Comparison of ENCODE assay signal across 21 cellular contexts in the genomic region with DNA sequence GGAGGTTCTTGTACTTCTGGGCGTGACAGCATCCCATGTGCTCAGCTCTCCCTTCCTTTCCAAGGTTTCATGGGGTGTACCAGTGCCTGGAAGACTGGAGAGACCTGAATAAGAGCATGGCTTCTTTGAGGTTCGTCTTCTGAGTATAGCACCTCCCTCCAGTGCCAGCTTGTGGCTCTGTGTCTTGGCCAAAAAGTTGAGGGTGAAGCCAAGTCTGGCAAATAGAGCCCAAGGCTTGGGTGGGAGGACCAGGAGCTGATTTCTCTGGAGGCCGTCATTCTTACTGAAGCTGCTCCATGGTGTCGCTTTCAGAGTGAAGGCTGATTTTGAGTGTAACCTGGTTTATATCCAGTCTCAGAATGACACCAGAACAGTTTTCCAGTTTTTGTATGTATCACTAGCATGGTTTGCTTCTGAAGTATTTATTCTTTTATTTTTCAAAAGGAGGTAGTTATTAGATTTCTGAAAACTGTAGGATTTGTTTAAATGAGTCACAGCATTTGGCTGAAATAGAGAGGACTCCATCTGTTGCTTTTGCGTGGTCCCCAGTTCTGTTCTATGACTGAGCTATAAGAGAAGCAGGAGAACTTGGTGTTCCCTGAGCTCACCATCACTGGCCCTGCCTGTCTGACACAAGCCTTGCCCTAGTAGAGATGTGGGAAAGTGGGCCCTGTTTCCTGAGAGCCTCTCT. TPM values are rescaled to one million over a fixed set of nuclear protein-coding genes. Genes with fewer than 3 reads are reported as not detected.
A peak's percentile ranks its signal among the peaks of the same experiment; 100 is the strongest.
DNase-seq lines count a peak whose midpoint lies in the region; ATAC-seq and TF ChIP-seq lines count a peak whose summit lies in the region.
"Had no signal": no experiment of that assay in that cellular context is flagged by ENCODE, and none has a peak within 500 bp of the region (broad histone marks: within the 10 kb centered on the region; RNA-seq: fewer than 3 reads in every experiment).

No MANE protein-coding gene starts in this region.

- no peak overlapping the region for H3K18ac ChIP-seq in IMR-90 (ENCODE audit: low read depth, low read length)

- H3K4me2 ChIP-seq in IMR-90 (ENCODE audit: low read depth, low read length), result no peak overlapping the region
- H3K4me2 ChIP-seq: KMS-11, SK-N-SH had no signal

- H3K4me3 ChIP-seq in IMR-90 (ENCODE audit: insufficient read depth, low read depth, low read length) (no peak overlapping the region), HAP-1 (no peak overlapping the region), right cardiac atrium (ENCODE audit: low read length) (no peak overlapping the region)
- H3K4me3 ChIP-seq: GM12878, Peyer's patch had no signal

- dilution Hi-C loops in IMR-90 (cut with HindIII; ENCODE audit: low sequenced_read_pairs, unreplicated experiment), result no loop called here

- no peak overlapping the region for H2BK20ac ChIP-seq in IMR-90 (ENCODE audit: low read depth, low read length)

- H2BK15ac ChIP-seq in IMR-90 (ENCODE audit: low read depth, low read length), result no peak overlapping the region

- BruUV-seq in IMR-90 (replicated peaks; lab: Mats Ljungman, UMichigan), result no TSS peak

- H3K79me1 ChIP-seq in IMR-90 (ENCODE audit: low read depth in 1 of 2, low read length in 2 of 2), result no peaks in the 10 kb centered on the region

- H2BK5ac ChIP-seq in IMR-90 (ENCODE audit: low read depth, low read length, poor library complexity, severe bottlenecking), result no peak overlapping the region

- TF ChIP-seq RAD21 in IMR-90 (IDR thresholded peaks at IDR 0.05; ENCODE audit: low read length), result no peak

- peak overlapping the region; percentile 55 for H2AK9ac ChIP-seq in IMR-90 (replicated peaks; ENCODE audit: low read depth, low read length, poor library complexity)

- TF ChIP-seq POLR2A in IMR-90 (IDR thresholded peaks at IDR 0.05; ENCODE audit: low read depth, low read length), result no peak

- H3K36me3 ChIP-seq in IMR-90 (ENCODE audit: control insufficient read depth, insufficient read depth, low read length), result no peaks in the 10 kb centered on the region
- no peaks in the 10 kb centered on the region for H3K36me3 ChIP-seq in HAP-1 (replicated peaks)
- H3K36me3 ChIP-seq: Peyer's patch had no signal

- H3K9me1 ChIP-seq in IMR-90 (ENCODE audit: insufficient read depth, low read length), result peaks cover 2% of the 10 kb centered on the region; the same call in 1 of the 2 replicates

- no peaks in the 10 kb centered on the region; the same call in 1 of the 2 replicates for H4K20me1 ChIP-seq in IMR-90 (ENCODE audit: insufficient read depth, low read length)

- H3K9me3 ChIP-seq in IMR-90 (ENCODE audit: control insufficient read depth, insufficient read depth, low read length) (no peaks in the 10 kb centered on the region), HAP-1 (no peaks in the 10 kb centered on the region), right cardiac atrium (ENCODE audit: control insufficient read depth, low read length) (no peaks in the 10 kb centered on the region)
- H3K9me3 ChIP-seq: Peyer's patch, SK-N-SH had no signal

- H2AK5ac ChIP-seq in IMR-90 (ENCODE audit: low read depth, low read length), result no peak overlapping the region

- H3K4ac ChIP-seq in IMR-90 (ENCODE audit: low read depth, low read length), result no peak overlapping the region

- no peak overlapping the region for H4K5ac ChIP-seq in IMR-90 (ENCODE audit: low read depth, low read length)

- H3K14ac ChIP-seq in IMR-90 (replicated peaks; ENCODE audit: low read depth, low read length), result peak overlapping the region; percentile 57; the same call in 1 of the 2 replicates

- H3K27me3 ChIP-seq in IMR-90 (ENCODE audit: control insufficient read depth, insufficient read depth, low read length) (no peaks in the 10 kb centered on the region; the same call in 1 of the 2 replicates), HAP-1 (ENCODE audit: low read depth) (no peaks in the 10 kb centered on the region), right cardiac atrium (ENCODE audit: control insufficient read depth, insufficient read depth) (no peaks in the 10 kb centered on the region)
- H3K27me3 ChIP-seq: Peyer's patch had no signal

- in situ Hi-C loops in IMR-90 (cut with MboI; ENCODE audit: low sequenced_read_pairs), result no loop called here
- in situ Hi-C loops in HAP-1 (cut with MboI; ENCODE audit: low sequenced_read_pairs), result no loop called here

- H3K4me1 ChIP-seq in IMR-90 (ENCODE audit: control insufficient read depth, insufficient read depth, low read length) (peaks cover 5% of the 10 kb centered on the region; the same call in 1 of the 2 replicates), HAP-1 (no peaks in the 10 kb centered on the region), right cardiac atrium (ENCODE audit: control insufficient read depth, insufficient read depth, low read length) (no peaks in the 10 kb centered on the region)
- H3K4me1 ChIP-seq: Peyer's patch had no signal

- CTCF ChIA-PET in IMR-90 (lab: Yijun Ruan, JAX), result no interaction called here

- 50% methylated on average over 1 of the region's 5 CpGs; no CpG with 5 or more reads in 1 of the 2 experiments for WGBS in IMR-90 (ENCODE audit: extremely low coverage in 2 of 2, insufficient read length in 1 of 2), 2 experiments
- 90% methylated on average over 5 of the region's 5 CpGs for WGBS in right cardiac atrium

- H4K8ac ChIP-seq in IMR-90 (ENCODE audit: low read depth in 2 of 2, low read length in 2 of 2), result no peak overlapping the region; a peak in 1 of 4 replicates

- POLR2A ChIA-PET in IMR-90 (lab: Charles Lee; ENCODE audit: unreplicated experiment), result no interaction called here

- H2BK120ac ChIP-seq in IMR-90 (ENCODE audit: low read depth, low read length), result no peak overlapping the region

- H3K56ac ChIP-seq in IMR-90 (ENCODE audit: extremely low read depth, insufficient read depth, low read length), result no peak overlapping the region

- DNase-seq in Ammon's horn (ENCODE audit: low spot score), result peak; percentile 69
- DNase-seq in IMR-90, result peak; percentile 65
- DNase-seq in inferior parietal cortex (ENCODE audit: extremely low spot score), result peak; percentile 50
- no peak for DNase-seq in left lobe of liver (ENCODE audit: low spot score)
- no peak for DNase-seq in HAP-1 (ENCODE audit: low spot score in 2 of 2)
- no peak for DNase-seq in right cardiac atrium
- no peak for DNase-seq in GDM1 (lab: John Stamatoyannopoulos, UW)
- DNase-seq: 8988T, ACHN, NCI-H1048, NCI-H1417, NCI-H1694 treated with DMSO at 0.1 percent for 48 hours, NCI-H2081, NCI-H2227 treated with DMSO at 0.1 percent for 48 hours, NCI-H510A, NCI-H69, SK-N-SH had no signal

- intact Hi-C loops in IMR-90 (cut with micrococcal nuclease) (no loop called here), right cardiac atrium (cut with DNase I) (no loop called here)

- no peak overlapping the region for H3K9ac ChIP-seq in IMR-90 (ENCODE audit: low read depth, low read length)
- H3K9ac ChIP-seq: KMS-11, SK-N-SH had no signal

- TF ChIP-seq CTCF in IMR-90 (conservative IDR thresholded peaks at IDR 0.05; ENCODE audit: low read depth, low read length), result no peak

- H3K27ac ChIP-seq in IMR-90 (ENCODE audit: insufficient read depth, low read length), result no peak overlapping the region
- H3K27ac ChIP-seq in cingulate gyrus (ENCODE audit: low read depth, low read length), result peak overlapping the region; percentile 63
- no peak overlapping the region for H3K27ac ChIP-seq in right cardiac atrium (ENCODE audit: low read length)
- H3K27ac ChIP-seq: KMS-11, Peyer's patch had no signal

- no peak overlapping the region for H2AFZ ChIP-seq in IMR-90 (replicated peaks; ENCODE audit: low read length, poor library complexity)

- no peak overlapping the region for H3K23ac ChIP-seq in IMR-90 (ENCODE audit: low read depth, low read length)

- ATAC-seq in IMR-90 (ENCODE audit: low read depth) (peak; percentile 78), left lobe of liver (no peak), right cardiac atrium (no peak)
- ATAC-seq: GM12878 had no signal

- H4K91ac ChIP-seq in IMR-90 (ENCODE audit: insufficient read depth, low read depth, low read length), result no peak overlapping the region

TF ChIP-seq in IMR-90, 13 proteins besides CTCF, POLR2A, EP300 and RAD21:
- TF ChIP-seq RFX5 (IDR thresholded peaks at IDR 0.05; ENCODE audit: low read depth, low read length) (no peak), BHLHE40 (IDR thresholded peaks at IDR 0.05; ENCODE audit: low read depth, low read length) (no peak), MXI1 (IDR thresholded peaks at IDR 0.05; ENCODE audit: borderline replicate concordance, low read depth, low read length) (no peak), FOS (IDR thresholded peaks at IDR 0.05; ENCODE audit: low read depth, low read length) (no peak), SMC3 (IDR thresholded peaks at IDR 0.05; ENCODE audit: low read depth, low read length) (no peak), RCOR1 (IDR thresholded peaks at IDR 0.05; ENCODE audit: insufficient replicate concordance, low read length) (no peak), CHD1 (IDR thresholded peaks at IDR 0.05; ENCODE audit: low read depth, low read length) (no peak), ELK1 (IDR thresholded peaks at IDR 0.05; ENCODE audit: borderline replicate concordance, low read depth, low read length) (no peak)

RNA-seq across cellular contexts. Expression of gene BSN, which starts 47.2 kb away (rescaled TPM):
- total RNA-seq in IMR-90 (2012; rRNA removed) (under 0.01 TPM in 2 replicates), left lobe of liver (0.73 TPM), right cardiac atrium (1 to 10 TPM in 1 of 4 donors, under 1 TPM in 3; 0.25 to 1.4 (median 0.39) TPM)
- polyA plus RNA-seq in IMR-90 (2012; rRNA removed) (0.03 and 0.04 TPM in 2 replicates), right cardiac atrium (0.38 TPM)
- under 0.01 and 0.02 TPM in 2 replicates for polyA plus RNA-seq in IMR-90 (2012; cell fraction: cytosol; rRNA removed)
- polyA plus RNA-seq in IMR-90 (2012; cell fraction: nucleus; rRNA removed; ENCODE audit: low replicate concordance), result 0.03 and 0.04 TPM in 2 replicates

Comparison
In these comparisons a context has a peak if more than half of its experiments do, and no peak if none do; other contexts are left out.
1. DNase-seq: peak in Ammon's horn (single experiment), IMR-90 (single experiment) and inferior parietal cortex (single experiment); none in left lobe of liver (single experiment), HAP-1 (0 of 2), right cardiac atrium (0 of 3) and GDM1 (single experiment).